In the genomic region with DNA sequence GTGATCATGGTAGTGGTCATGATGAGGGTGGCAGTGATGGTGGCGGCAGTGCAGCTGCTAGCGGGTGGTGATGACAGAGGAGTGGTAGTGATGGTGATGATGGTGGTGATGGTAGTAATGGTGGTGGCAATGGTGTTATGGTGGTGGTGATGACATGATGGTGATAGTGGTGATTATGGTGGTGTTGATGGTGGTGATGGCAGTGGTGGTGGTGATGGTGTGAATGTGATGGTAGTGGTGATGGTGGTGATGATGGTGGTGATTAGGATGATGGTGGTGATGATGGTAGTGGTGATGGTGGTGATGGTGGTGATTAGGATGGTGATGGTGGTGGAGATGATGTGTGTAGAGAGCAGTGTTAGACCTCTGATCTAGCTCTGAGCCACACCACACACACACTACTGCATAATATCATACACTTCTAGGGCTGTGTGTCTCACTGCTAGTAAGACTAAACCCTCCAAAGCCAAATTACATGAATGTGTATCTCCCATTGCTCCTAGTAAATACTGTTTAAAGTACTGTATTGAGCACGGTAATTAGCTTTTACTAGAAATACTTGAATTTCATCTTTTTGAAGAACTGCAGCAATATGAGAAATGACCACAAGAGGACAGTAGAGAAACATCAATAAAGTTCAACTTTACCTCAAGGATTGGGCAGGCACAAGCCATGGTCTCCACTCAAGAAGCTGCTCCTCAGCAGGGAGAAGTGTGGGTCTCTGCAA, we compare ENCODE assay signal across 8 cellular contexts. TPM values are rescaled to one million over a fixed set of nuclear protein-coding genes. Genes with fewer than 3 reads are reported as not detected.
DNase-seq lines count a peak whose midpoint lies in the region; ATAC-seq and TF ChIP-seq lines count a peak whose summit lies in the region.

No MANE protein-coding gene starts in this region.

- WGBS in H9 (ENCODE audit: extremely low coverage, insufficient read length, low lambda C conversion rate): no CpG with 5 or more reads among the region's 3 CpGs

- no peak overlapping the region for H3K27ac ChIP-seq in CD4-positive, CD25-positive, alpha-beta regulatory T cell (ENCODE audit: insufficient read depth, low read length, poor library complexity, severe bottlenecking)
- H3K27ac ChIP-seq in H9 (ENCODE audit: insufficient read length, low read depth, low read length) (no peak overlapping the region), Panc1 (ENCODE audit: low read length) (no peak overlapping the region)

- no peaks in the 10 kb centered on the region for H4K20me1 ChIP-seq in H9 (ENCODE audit: control insufficient read depth, insufficient read depth, insufficient read length)

- peak in 2 of 3 donors; percentile 4 to 54 for DNase-seq in CD4-positive, CD25-positive, alpha-beta regulatory T cell
- DNase-seq in H9 (no peak), Panc1 (ENCODE audit: low read depth, low spot score) (peak; percentile 36), fibroblast of gingiva (ENCODE audit: low read depth) (peak; percentile 32), pons (ENCODE audit: low spot score) (peak; percentile 69), activated gamma-delta T cell (lab: John Stamatoyannopoulos, UW) (no peak), NCI-H2029 treated with DMSO at 0.1 percent for 48 hours (lab: John Stamatoyannopoulos, UW) (no peak)
- DNase-seq in activated naive CD4-positive, alpha-beta T cell (lab: John Stamatoyannopoulos, UW): no peak

- in situ Hi-C loops in Panc1 (cut with HindIII; ENCODE audit: low pct_unique_long_range_greater_than_20kb, low sequenced_read_pairs): no loop called here

- CTCF ChIA-PET in Panc1 (lab: Charles Lee): interaction anchor here (0.6 to 1.2 kb wide), 5 partner anchors 29 to 623 kb away, joined by 3 to 9 read pairs (median 3); no protein-coding TSS in a partner anchor

- H3K27me3 Mint-ChIP-seq in CD4-positive, CD25-positive, alpha-beta regulatory T cell: no peaks in the 10 kb centered on the region
- no peaks in the 10 kb centered on the region for H3K27me3 Mint-ChIP-seq in H9 (ENCODE audit: low read depth)

- H3K9me3 Mint-ChIP-seq in CD4-positive, CD25-positive, alpha-beta regulatory T cell: no peaks in the 10 kb centered on the region
- H3K9me3 Mint-ChIP-seq in H9: peaks cover 11% of the 10 kb centered on the region in 2 experiments

- no peaks in the 10 kb centered on the region for H3K27me3 ChIP-seq in CD4-positive, CD25-positive, alpha-beta regulatory T cell (ENCODE audit: control insufficient read depth, insufficient read depth, low read length)
- H3K27me3 ChIP-seq in H9 (ENCODE audit: insufficient read depth, low read length) (no peaks in the 10 kb centered on the region), Panc1 (ENCODE audit: control insufficient read depth, insufficient read depth, low read length) (no peaks in the 10 kb centered on the region)

- H3K27ac Mint-ChIP-seq in CD4-positive, CD25-positive, alpha-beta regulatory T cell: no peak overlapping the region
- no peak overlapping the region; a peak in 1 of 7 replicates for H3K27ac Mint-ChIP-seq in H9

- H2BK5ac ChIP-seq in H9 (ENCODE audit: insufficient read length, low read length): no peak overlapping the region

- no peak overlapping the region for H2BK120ac ChIP-seq in H9 (ENCODE audit: low read depth, low read length, poor library complexity, severe bottlenecking)

- H3K23ac ChIP-seq in H9 (ENCODE audit: insufficient read length, low read depth, low read length): no peak overlapping the region

- no peaks in the 10 kb centered on the region for H3K23me2 ChIP-seq in H9 (ENCODE audit: insufficient read length, low read depth, low read length, poor library complexity, severe bottlenecking)

- H3K79me1 ChIP-seq in H9 (ENCODE audit: insufficient read depth, low read depth, low read length, poor library complexity, severe bottlenecking): no peaks in the 10 kb centered on the region

- TF ChIP-seq CTCF in H9 (conservative IDR thresholded peaks at IDR 0.05) (peak; percentile 86), Panc1 (IDR thresholded peaks at IDR 0.05) (peak; percentile 89)

- peaks cover 0 to 3% (median 0%) of the 10 kb centered on the region in 4 donors for H3K4me1 Mint-ChIP-seq in CD4-positive, CD25-positive, alpha-beta regulatory T cell
- no peaks in the 10 kb centered on the region for H3K4me1 Mint-ChIP-seq in H9

- no peaks in the 10 kb centered on the region for H3K9me3 ChIP-seq in CD4-positive, CD25-positive, alpha-beta regulatory T cell (ENCODE audit: control insufficient read depth in 2 of 2, low read length in 2 of 2)
- H3K9me3 ChIP-seq in H9 (ENCODE audit: control insufficient read depth, low read depth, low read length) (no peaks in the 10 kb centered on the region), Panc1 (ENCODE audit: control insufficient read depth, insufficient read depth, low read depth, low read length) (no peaks in the 10 kb centered on the region)

- no peak overlapping the region for H2BK20ac ChIP-seq in H9 (ENCODE audit: low read depth, low read length, poor library complexity, severe bottlenecking)

- no TSS peak for BruUV-seq in Panc1 (replicated peaks; lab: Mats Ljungman, UMichigan)

- POLR2A ChIA-PET in Panc1 (lab: Charles Lee): no interaction called here

- no peaks in the 10 kb centered on the region for H3K4me1 ChIP-seq in CD4-positive, CD25-positive, alpha-beta regulatory T cell (ENCODE audit: control insufficient read depth, insufficient read depth, low read length, poor library complexity, severe bottlenecking)
- H3K4me1 ChIP-seq in H9 (ENCODE audit: insufficient read depth, low read length): no peaks in the 10 kb centered on the region
- H3K4me1 ChIP-seq in Panc1 (ENCODE audit: control insufficient read depth, insufficient read depth, low read length): no peaks in the 10 kb centered on the region

- H3K36me3 Mint-ChIP-seq in CD4-positive, CD25-positive, alpha-beta regulatory T cell: no peaks in the 10 kb centered on the region
- H3K36me3 Mint-ChIP-seq in H9 (ENCODE audit: insufficient read depth in 1 of 3, low read depth in 3 of 3): peaks cover 4 to 10% (median 10%) of the 10 kb centered on the region in 3 experiments; a peak in 5 of 7 replicates

- H4K91ac ChIP-seq in H9 (ENCODE audit: insufficient read length, low read depth, low read length): no peak overlapping the region

- intact Hi-C loops in Panc1 (cut with micrococcal nuclease; ENCODE audit: unreplicated experiment): loop anchor here (10.0 kb wide), 1 partner anchor 515 kb away; no protein-coding TSS in a partner anchor

- no peak overlapping the region for H2BK15ac ChIP-seq in H9 (ENCODE audit: low read depth, low read length)

- H3K79me2 ChIP-seq in H9 (ENCODE audit: insufficient read depth, low read length): no peaks in the 10 kb centered on the region; the same call in 1 of the 2 replicates

- H3K4me3 ChIP-seq in CD4-positive, CD25-positive, alpha-beta regulatory T cell (ENCODE audit: low read depth, low read length): no peak overlapping the region
- no peak overlapping the region for H3K4me3 ChIP-seq in Panc1 (ENCODE audit: low read depth in 2 of 2, low read length in 2 of 2)

- H4K8ac ChIP-seq in H9 (replicated peaks; ENCODE audit: insufficient read length, low read depth, low read length): no peak overlapping the region

- H3K18ac ChIP-seq in H9 (ENCODE audit: insufficient read length, low read depth, low read length): no peak overlapping the region

- no peak overlapping the region for H3T11ph ChIP-seq in H9 (ENCODE audit: low read length)

- H3K4me3 Mint-ChIP-seq in CD4-positive, CD25-positive, alpha-beta regulatory T cell: no peak overlapping the region
- no peak overlapping the region for H3K4me3 Mint-ChIP-seq in H9

- H3K14ac ChIP-seq in H9 (ENCODE audit: insufficient read depth, low read length): no peak overlapping the region

- no peak overlapping the region for H4K5ac ChIP-seq in H9 (ENCODE audit: insufficient read length, low read depth, low read length)

- H2BK12ac ChIP-seq in H9 (ENCODE audit: insufficient read length, low read depth, low read length): no peak overlapping the region

- no peak overlapping the region for H3K4me2 ChIP-seq in H9 (ENCODE audit: insufficient read depth, insufficient read length, low read length)

- H3K4ac ChIP-seq in H9 (ENCODE audit: low read depth, low read length): no peak overlapping the region

- H3K36me3 ChIP-seq in CD4-positive, CD25-positive, alpha-beta regulatory T cell (ENCODE audit: control insufficient read depth, insufficient read depth, low read length): no peaks in the 10 kb centered on the region
- no peaks in the 10 kb centered on the region for H3K36me3 ChIP-seq in Panc1 (ENCODE audit: control insufficient read depth, insufficient read depth, low read length)

- no peak overlapping the region for H2AFZ ChIP-seq in H9 (ENCODE audit: low read length)

- ATAC-seq in CD4-positive, CD25-positive, alpha-beta regulatory T cell (ENCODE audit: low read depth in 2 of 2): no peak
- ATAC-seq in Panc1: peak; percentile 62; the same call in 1 of the 2 replicates

- H2AK5ac ChIP-seq in H9 (ENCODE audit: insufficient read length, low read length): no peak overlapping the region

- H3K9ac ChIP-seq in H9 (ENCODE audit: extremely low read depth, insufficient read length, low read length): no peak overlapping the region

- H3K56ac ChIP-seq in H9 (ENCODE audit: insufficient read length, low read depth, low read length): no peak overlapping the region

RNA-seq across cellular contexts. Expression of gene TMED3, which starts 28.8 kb away (rescaled TPM):
- 15.5 TPM for total RNA-seq in CD4-positive, CD25-positive, alpha-beta regulatory T cell
- polyA plus RNA-seq in CD4-positive, CD25-positive, alpha-beta regulatory T cell: 10 to 100 TPM; 58.1 to 69.4 (median 64.1) TPM
- total RNA-seq in H9 (2021) (44.3 and 46.4 TPM in 2 replicates), Panc1 (2021; ENCODE audit: unreplicated experiment) (137 TPM)
- 117 TPM for polyA plus RNA-seq in Panc1 (2012; ENCODE audit: insufficient read length)

RNA-seq across cellular contexts. Expression of gene ANKRD34C, which starts 57.2 kb away (rescaled TPM):
- total RNA-seq in CD4-positive, CD25-positive, alpha-beta regulatory T cell: not detected
- polyA plus RNA-seq in CD4-positive, CD25-positive, alpha-beta regulatory T cell: not detected
- total RNA-seq in H9 (2021) (not detected in 2 replicates), Panc1 (2021; ENCODE audit: unreplicated experiment) (not detected)
- not detected for polyA plus RNA-seq in Panc1 (2012; ENCODE audit: insufficient read length)

Comparison
In these comparisons a context has a peak if more than half of its experiments do, and no peak if none do; other contexts are left out.
1. DNase-seq: peak in CD4-positive, CD25-positive, alpha-beta regulatory T cell (2 of 3), Panc1 (single experiment), fibroblast of gingiva (single experiment) and pons (single experiment); none in H9 (single experiment), activated gamma-delta T cell (single experiment), activated naive CD4-positive, alpha-beta T cell (0 of 4) and NCI-H2029 treated with DMSO at 0.1 percent for 48 hours (single experiment).